8 cellular contexts compared by ENCODE assay signal in the genomic region with DNA sequence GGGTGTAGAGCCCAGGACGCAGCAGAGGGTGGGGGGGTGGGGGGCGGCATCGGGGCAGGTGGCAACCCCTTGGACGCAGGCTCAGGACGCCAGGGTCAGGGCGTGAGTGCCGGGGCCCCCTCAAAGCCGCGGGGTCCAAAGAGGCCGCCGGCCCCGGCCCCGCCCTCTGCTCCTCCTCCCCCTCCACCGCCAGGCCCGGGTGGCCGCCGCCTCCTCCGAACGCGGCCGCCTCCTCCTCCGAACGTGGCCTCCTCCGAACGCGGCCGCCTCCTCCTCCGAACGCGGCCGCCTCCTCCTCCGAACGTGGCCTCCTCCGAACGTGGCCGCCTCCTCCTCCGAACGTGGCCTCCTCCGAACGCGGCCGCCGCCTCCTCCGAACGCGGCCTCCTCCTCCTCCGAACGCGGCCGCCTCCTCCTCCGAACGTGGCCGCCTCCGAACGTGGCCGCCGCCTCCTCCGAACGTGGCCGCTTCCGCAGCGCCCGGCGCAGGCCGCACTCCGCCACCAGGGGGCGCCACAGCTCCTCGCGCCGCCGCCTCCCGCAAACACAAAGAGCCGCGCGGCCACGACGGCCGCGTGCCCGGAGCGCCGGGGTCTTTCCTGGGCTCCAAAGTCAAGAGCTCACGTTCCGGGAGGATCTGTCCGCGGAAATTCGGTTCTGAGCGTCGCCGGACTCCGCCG. TPM values are rescaled to one million over a fixed set of nuclear protein-coding genes. Genes with fewer than 3 reads are reported as not detected.
DNase-seq lines count a peak whose midpoint lies in the region; ATAC-seq and TF ChIP-seq lines count a peak whose summit lies in the region.

No MANE protein-coding gene starts in this region.

- TF ChIP-seq CTCF in GM10266 (IDR thresholded peaks at IDR 0.05; ENCODE audit: control insufficient read depth, insufficient read depth, low read depth, missing control alignments): peak; percentile 98
- TF ChIP-seq CTCF in HL-60 (IDR thresholded peaks at IDR 0.05; ENCODE audit: insufficient read depth, low read length): peak; percentile 28
- TF ChIP-seq CTCF in esophagus muscularis mucosa (IDR thresholded peaks at IDR 0.05): peak; percentile 90 to 99 (median 95)

- H3K4me3 ChIP-seq in HL-60 (replicated peaks; ENCODE audit: insufficient read depth, low read length): peak overlapping the region; percentile 36
- peak overlapping the region; percentile 44 to 60 (median 54) for H3K4me3 ChIP-seq in esophagus muscularis mucosa

- TF ChIP-seq EP300 in esophagus muscularis mucosa (IDR thresholded peaks at IDR 0.05): no peak

- H3K4me1 Mint-ChIP-seq in natural killer cell treated with Interleukin-12 subunit alpha and Interleukin-12 subunit beta and Interleukin-15 and Interleukin-18, amount 100 ng/mL, for 72 hours (ENCODE audit: low read depth in 2 of 2): peaks cover 2 to 4% of the 10 kb centered on the region in 2 donors

- H3K27ac Mint-ChIP-seq in natural killer cell treated with Interleukin-12 subunit alpha and Interleukin-12 subunit beta and Interleukin-15 and Interleukin-18, amount 100 ng/mL, for 72 hours: no peak overlapping the region

- no peaks in the 10 kb centered on the region for H3K27me3 ChIP-seq in HL-60 (ENCODE audit: insufficient read depth, poor library complexity, severe bottlenecking)
- peaks cover 0 to 62% (median 0%) of the 10 kb centered on the region in 4 donors for H3K27me3 ChIP-seq in esophagus muscularis mucosa

- ATAC-seq in natural killer cell treated with Interleukin-12 subunit alpha and Interleukin-12 subunit beta and Interleukin-15 and Interleukin-18, amount 100 ng/mL, for 72 hours: peak; percentile 90 to 94
- no peak for ATAC-seq in GM18858 (IDR thresholded peaks at IDR 0.05; ENCODE audit: unreplicated experiment)

- no peaks in the 10 kb centered on the region for H3K9me3 Mint-ChIP-seq in natural killer cell treated with Interleukin-12 subunit alpha and Interleukin-12 subunit beta and Interleukin-15 and Interleukin-18, amount 100 ng/mL, for 72 hours

- H3K36me3 Mint-ChIP-seq in natural killer cell treated with Interleukin-12 subunit alpha and Interleukin-12 subunit beta and Interleukin-15 and Interleukin-18, amount 100 ng/mL, for 72 hours: no peaks in the 10 kb centered on the region

- H3K9me3 ChIP-seq in esophagus muscularis mucosa: no peaks in the 10 kb centered on the region

- peak overlapping the region; percentile 57 for H3K27ac ChIP-seq in HL-60 (replicated peaks)
- peak overlapping the region in 3 of 4 donors; percentile 20 to 55 (median 43) for H3K27ac ChIP-seq in esophagus muscularis mucosa (replicated peaks in 1 of 4)

- 38% methylated on average over 19 of the region's 92 CpGs for WGBS in esophagus muscularis mucosa

- no peak for TF ChIP-seq POLR2A in esophagus muscularis mucosa (IDR thresholded peaks at IDR 0.05; ENCODE audit: low read depth)

- intact Hi-C loops in esophagus muscularis mucosa (cut with DNase I): loop anchor here (5.0 kb wide), 1 partner anchor 33 kb away; no protein-coding TSS in a partner anchor

- peak; percentile 94 for DNase-seq in GM10266 (ENCODE audit: extremely low spot score)
- DNase-seq in HL-60 (ENCODE audit: low read depth in 1 of 2, low spot score in 1 of 2): peak; percentile 76 to 78
- peak; percentile 94 for DNase-seq in OCI-M1 (lab: John Stamatoyannopoulos, UW)
- DNase-seq in activated T-cell treated with anti-CD3 and anti-CD28 coated beads, Interleukin-2, amount 50 U/mL, for 1 hour: peak; percentile 91
- peak; percentile 95 for DNase-seq in esophagus muscularis mucosa (ENCODE audit: extremely low spot score)
- DNase-seq in natural killer cell treated with Interleukin-12 subunit alpha and Interleukin-12 subunit beta and Interleukin-15 and Interleukin-18, amount 100 ng/mL, for 72 hours (ENCODE audit: low spot score): peak; percentile 86
- DNase-seq in stimulated activated naive CD4-positive, alpha-beta T cell treated with Interleukin-2 at 50 U/mL for 16 hours (lab: John Stamatoyannopoulos, UW): peak; percentile 79

- H3K4me1 ChIP-seq in esophagus muscularis mucosa: peaks cover 15 to 38% (median 34%) of the 10 kb centered on the region in 4 donors

- peak overlapping the region; percentile 54 for H3K4me3 Mint-ChIP-seq in natural killer cell treated with Interleukin-12 subunit alpha and Interleukin-12 subunit beta and Interleukin-15 and Interleukin-18, amount 100 ng/mL, for 72 hours

- H3K27me3 Mint-ChIP-seq in natural killer cell treated with Interleukin-12 subunit alpha and Interleukin-12 subunit beta and Interleukin-15 and Interleukin-18, amount 100 ng/mL, for 72 hours: peaks cover 13 to 20% of the 10 kb centered on the region in 2 donors

- H3K36me3 ChIP-seq in esophagus muscularis mucosa: no peaks in the 10 kb centered on the region

RNA-seq across cellular contexts. Expression of gene SAMD11, which starts 19.3 kb away (rescaled TPM):
- total RNA-seq in esophagus muscularis mucosa: 10 to 100 TPM in 2 of 4 donors, 1 to 10 TPM in 2; 6.2 to 28.8 (median 13.9) TPM
- total RNA-seq in natural killer cell treated with Interleukin-12 subunit alpha and Interleukin-12 subunit beta and Interleukin-15 and Interleukin-18, amount 100 ng/mL, for 72 hours: not detected

RNA-seq across cellular contexts. Expression of gene NOC2L, which starts 54.6 kb away (rescaled TPM):
- total RNA-seq in esophagus muscularis mucosa: 10 to 100 TPM; 35.3 to 54.1 (median 47.5) TPM
- 100 to 1,000 TPM; 113 to 143 TPM for total RNA-seq in natural killer cell treated with Interleukin-12 subunit alpha and Interleukin-12 subunit beta and Interleukin-15 and Interleukin-18, amount 100 ng/mL, for 72 hours

RNA-seq across cellular contexts. Expression of gene KLHL17, which starts 56.0 kb away (rescaled TPM):
- 10 to 100 TPM in 1 of 4 donors, 1 to 10 TPM in 3; 3.7 to 10.8 (median 6.2) TPM for total RNA-seq in esophagus muscularis mucosa
- total RNA-seq in natural killer cell treated with Interleukin-12 subunit alpha and Interleukin-12 subunit beta and Interleukin-15 and Interleukin-18, amount 100 ng/mL, for 72 hours: 10 to 100 TPM; 19.0 to 27.9 TPM

Comparison
In these comparisons a context has a peak if more than half of its experiments do, and no peak if none do; other contexts are left out.
1. CTCF ChIP-seq: peak in every context shown above with its lines; median percentile 98 in GM10266; 95 in esophagus muscularis mucosa; 28 in HL-60.
2. RNA of gene SAMD11, which starts 19.3 kb away (total RNA-seq): 6.2 to 28.8 TPM in esophagus muscularis mucosa; not detected in natural killer cell treated with Interleukin-12 subunit alpha and Interleukin-12 subunit beta and Interleukin-15 and Interleukin-18, amount 100 ng/mL, for 72 hours; every median in the first group is over 4 times any median in the second.
3. Peak in every context shown above with its lines, with median percentiles within 50 percentile points of each other: DNase-seq.